Comparison of ENCODE assay signal across 23 cellular contexts in genomic region chr16:89548344-89549006, GRCh38. TPM values are rescaled to one million over a fixed set of nuclear protein-coding genes. Genes with fewer than 3 reads are reported as not detected.
DNase-seq lines count a peak whose midpoint lies in the region; ATAC-seq and TF ChIP-seq lines count a peak whose summit lies in the region.
"Had no signal": no experiment of that assay in that cellular context is flagged by ENCODE, and none has a peak within 500 bp of the region (broad histone marks: within the 10 kb centered on the region; RNA-seq: fewer than 3 reads in every experiment).

No MANE protein-coding gene starts in this region.

- no peak overlapping the region for H3K4me3 Mint-ChIP-seq in MCF 10A (ENCODE audit: unreplicated experiment)
- H3K4me3 Mint-ChIP-seq in activated naive CD8-positive, alpha-beta T cell treated with anti-CD3 and anti-CD28 coated beads for 36 hours, result peak overlapping the region; percentile 46
- H3K4me3 Mint-ChIP-seq in stimulated activated naive B cell treated with anti-CD40 and anti-IgM and Interleukin-4, amounts not matched to agents 10 μg/mL and 1 μg/mL and 100 μg/mL, for 72 hours, result no peak overlapping the region

- dilution Hi-C loops in mammary epithelial cell (cut with HindIII; ENCODE audit: low sequenced_read_pairs), result loop anchor here (5.0 kb wide), 1 partner anchor 41 kb away; the partner anchor contains the start of gene SPG7

- intact Hi-C loops in MCF 10A (cut with micrococcal nuclease) (no loop called here), mammary epithelial cell (cut with micrococcal nuclease) (no loop called here), OCI-LY7 (cut with micrococcal nuclease; ENCODE audit: unreplicated experiment) (no loop called here)

- no peaks in the 10 kb centered on the region for H3K79me2 ChIP-seq in mammary epithelial cell (ENCODE audit: insufficient read depth, low read length)
- H3K79me2 ChIP-seq in OCI-LY7 (ENCODE audit: insufficient read depth, low read depth, low read length), result no peaks in the 10 kb centered on the region

- H3K27me3 ChIP-seq in mammary epithelial cell (ENCODE audit: insufficient read depth, low read length), result no peaks in the 10 kb centered on the region
- H3K27me3 ChIP-seq: neutrophil had no signal

- POLR2A ChIA-PET in MCF 10A (lab: Yijun Ruan, JAX), result interaction anchor here (0.5 to 2.1 kb wide), 2 partner anchors 10 to 267 kb away, joined by 3 to 7 read pairs; no protein-coding TSS in a partner anchor
- POLR2A ChIA-PET in OCI-LY7 (lab: Charles Lee), result interaction anchor here (1.5 kb wide), 1 partner anchor 23 kb away, joined by 7 read pairs; no protein-coding TSS in a partner anchor

- H3K36me3 Mint-ChIP-seq in MCF 10A (ENCODE audit: insufficient read depth, unreplicated experiment), result peaks cover 49% of the 10 kb centered on the region
- H3K36me3 Mint-ChIP-seq in activated naive CD8-positive, alpha-beta T cell treated with anti-CD3 and anti-CD28 coated beads for 36 hours, result peaks cover 19% of the 10 kb centered on the region
- H3K36me3 Mint-ChIP-seq in stimulated activated naive B cell treated with anti-CD40 and anti-IgM and Interleukin-4, amounts not matched to agents 10 μg/mL and 1 μg/mL and 100 μg/mL, for 72 hours, result peaks cover 63 to 69% of the 10 kb centered on the region in 2 donors

- peaks cover 26% of the 10 kb centered on the region for H3K36me3 ChIP-seq in mammary epithelial cell (ENCODE audit: insufficient read depth, low read length)
- peaks cover 48% of the 10 kb centered on the region; the same call in 1 of the 2 replicates for H3K36me3 ChIP-seq in OCI-LY7 (ENCODE audit: insufficient read depth, low read length)

- in situ Hi-C loops in mammary epithelial cell (cut with MboI; ENCODE audit: low sequenced_read_pairs in 2 of 2), result no loop called here

- CTCF ChIA-PET in MCF 10A (lab: Yijun Ruan, JAX) (no interaction called here), mammary epithelial cell (lab: Charles Lee; ENCODE audit: low non-redundant PET) (interaction anchor here (0.6 kb wide), 1 partner anchor 39 kb away, joined by 6 read pairs; no protein-coding TSS in a partner anchor), OCI-LY7 (lab: Charles Lee; ENCODE audit: unreplicated experiment) (no interaction called here)

- no peaks in the 10 kb centered on the region for H3K9me3 Mint-ChIP-seq in MCF 10A (ENCODE audit: unreplicated experiment)
- H3K9me3 Mint-ChIP-seq in activated naive CD8-positive, alpha-beta T cell treated with anti-CD3 and anti-CD28 coated beads for 36 hours, result no peaks in the 10 kb centered on the region
- no peaks in the 10 kb centered on the region for H3K9me3 Mint-ChIP-seq in stimulated activated naive B cell treated with anti-CD40 and anti-IgM and Interleukin-4, amounts not matched to agents 10 μg/mL and 1 μg/mL and 100 μg/mL, for 72 hours

- H4K20me1 ChIP-seq in mammary epithelial cell (ENCODE audit: insufficient read depth, low read length) (no peaks in the 10 kb centered on the region), OCI-LY7 (ENCODE audit: insufficient read depth, low read length) (no peaks in the 10 kb centered on the region)

- DNase-seq in MCF 10A (ENCODE audit: unreplicated experiment) (no peak), mammary epithelial cell (no peak), OCI-LY7 (ENCODE audit: low spot score) (no peak), SW480 (ENCODE audit: low spot score) (no peak), medulla oblongata (ENCODE audit: extremely low spot score) (no peak)
- no peak for DNase-seq in activated naive CD8-positive, alpha-beta T cell treated with anti-CD3 and anti-CD28 coated beads for 36 hours
- no peak for DNase-seq in stimulated activated naive B cell treated with anti-CD40 and anti-IgM and Interleukin-4, amounts not matched to agents 10 μg/mL and 1 μg/mL and 100 μg/mL, for 72 hours
- DNase-seq: anterior cingulate cortex; caudate nucleus; COR-L47; dermis blood vessel endothelial cell; KBM-7; left ventricle myocardium inferior; MV-4-11; NCI-H1694 treated with DMSO at 0.1 percent for 48 hours; NCI-H2227 treated with DMSO at 0.1 percent for 48 hours; SK-N-SH; stimulated activated CD4-positive, alpha-beta T cell treated with anti-CD3 and anti-CD28 coated beads, Interleukin-2, amount 100 ng/mL, for 24 hours; trophoblast cell had no signal

- peak; percentile 83 to 86 for ATAC-seq in stimulated activated naive B cell treated with anti-CD40 and anti-IgM and Interleukin-4, amounts not matched to agents 10 μg/mL and 1 μg/mL and 100 μg/mL, for 72 hours (replicated peaks)
- no peak for ATAC-seq in SK-N-SH treated with all-trans-retinoic acid at 6 μM for 48 hours

- H3K4me3 ChIP-seq in mammary epithelial cell (replicated peaks in 1 of 3; ENCODE audit: insufficient read depth in 1 of 3, low read depth in 2 of 3, low read length in 3 of 3), result no peak overlapping the region
- H3K4me3 ChIP-seq in OCI-LY7 (ENCODE audit: low read depth, low read length, poor library complexity, severe bottlenecking), result no peak overlapping the region
- H3K4me3 ChIP-seq: HAP-1, left ventricle myocardium inferior, skin epidermis had no signal

- TF ChIP-seq CTCF in MCF 10A (IDR thresholded peaks at IDR 0.05; ENCODE audit: unreplicated experiment) (no peak), mammary epithelial cell (conservative IDR thresholded peaks at IDR 0.05 in 1 of 2, IDR thresholded peaks at IDR 0.05 in 1 of 2; ENCODE audit: extremely low read depth in 1 of 2, insufficient read depth in 1 of 2, low read depth in 1 of 2, low read length in 2 of 2) (no peak), OCI-LY7 (conservative IDR thresholded peaks at IDR 0.05; ENCODE audit: low read length) (no peak)

- no peaks in the 10 kb centered on the region for H3K9me3 ChIP-seq in mammary epithelial cell (replicated peaks; ENCODE audit: insufficient read depth, low read length)
- no peaks in the 10 kb centered on the region for H3K9me3 ChIP-seq in OCI-LY7 (ENCODE audit: low read length)
- H3K9me3 ChIP-seq: HAP-1, left ventricle myocardium inferior, neutrophil, SK-N-SH had no signal

- H3K4me1 ChIP-seq in mammary epithelial cell (ENCODE audit: insufficient read depth, low read length), result no peaks in the 10 kb centered on the region
- H3K4me1 ChIP-seq in OCI-LY7 (ENCODE audit: insufficient read depth, low read length, poor library complexity, severe bottlenecking), result peaks cover 4% of the 10 kb centered on the region
- H3K4me1 ChIP-seq: HAP-1, left ventricle myocardium inferior had no signal

- H2AFZ ChIP-seq in mammary epithelial cell (ENCODE audit: low read depth, low read length), result no peak overlapping the region
- H2AFZ ChIP-seq in OCI-LY7 (ENCODE audit: low read length), result no peak overlapping the region

- whole genome bisulfite sequencing in mammary epithelial cell (ENCODE audit: low coverage, missing lambda C conversion rate), result 84% methylated on average over 17 of the region's 28 CpGs

- H3K9me2 ChIP-seq in OCI-LY7 (ENCODE audit: insufficient read depth, low read length), result no peaks in the 10 kb centered on the region
- H3K9me2 ChIP-seq: SK-N-SH had no signal

- no peak overlapping the region for H3K9ac ChIP-seq in mammary epithelial cell (ENCODE audit: insufficient read depth, low read length)
- H3K9ac ChIP-seq: SK-N-SH had no signal

- H3K27ac ChIP-seq in mammary epithelial cell (ENCODE audit: insufficient read depth, low read depth, low read length) (no peak overlapping the region), OCI-LY7 (ENCODE audit: low read depth, low read length, poor library complexity, severe bottlenecking) (peak overlapping the region; percentile 27)
- H3K27ac ChIP-seq: left ventricle myocardium inferior, neutrophil, skin epidermis had no signal

- no peaks in the 10 kb centered on the region for H3K27me3 Mint-ChIP-seq in MCF 10A (ENCODE audit: insufficient read depth, unreplicated experiment)
- no peaks in the 10 kb centered on the region for H3K27me3 Mint-ChIP-seq in activated naive CD8-positive, alpha-beta T cell treated with anti-CD3 and anti-CD28 coated beads for 36 hours
- no peaks in the 10 kb centered on the region for H3K27me3 Mint-ChIP-seq in stimulated activated naive B cell treated with anti-CD40 and anti-IgM and Interleukin-4, amounts not matched to agents 10 μg/mL and 1 μg/mL and 100 μg/mL, for 72 hours

- TSS peak; percentile 16 for BruUV-seq in MCF 10A (replicated peaks; lab: Mats Ljungman, UMichigan)
- BruUV-seq in mammary epithelial cell (replicated peaks; lab: Mats Ljungman, UMichigan), result no TSS peak
- BruUV-seq in OCI-LY7 (replicated peaks; lab: Mats Ljungman, UMichigan), result TSS peak; percentile 39

- H3K27ac Mint-ChIP-seq in MCF 10A (ENCODE audit: low read depth, unreplicated experiment), result no peak overlapping the region
- peak overlapping the region; percentile 82 for H3K27ac Mint-ChIP-seq in activated naive CD8-positive, alpha-beta T cell treated with anti-CD3 and anti-CD28 coated beads for 36 hours
- no peak overlapping the region for H3K27ac Mint-ChIP-seq in stimulated activated naive B cell treated with anti-CD40 and anti-IgM and Interleukin-4, amounts not matched to agents 10 μg/mL and 1 μg/mL and 100 μg/mL, for 72 hours

- H3K4me2 ChIP-seq in mammary epithelial cell (ENCODE audit: insufficient read depth, low read depth, low read length) (no peak overlapping the region), OCI-LY7 (ENCODE audit: low read length) (no peak overlapping the region)
- H3K4me2 ChIP-seq: SK-N-SH had no signal

- no peaks in the 10 kb centered on the region for H3K4me1 Mint-ChIP-seq in MCF 10A (ENCODE audit: insufficient read depth, unreplicated experiment)
- peaks cover 24% of the 10 kb centered on the region for H3K4me1 Mint-ChIP-seq in activated naive CD8-positive, alpha-beta T cell treated with anti-CD3 and anti-CD28 coated beads for 36 hours
- H3K4me1 Mint-ChIP-seq in stimulated activated naive B cell treated with anti-CD40 and anti-IgM and Interleukin-4, amounts not matched to agents 10 μg/mL and 1 μg/mL and 100 μg/mL, for 72 hours, result peaks cover 17 to 32% of the 10 kb centered on the region in 2 donors

RNA-seq across cellular contexts. Expression of gene RPL13, which starts 12.0 kb away (rescaled TPM):
- total RNA-seq in MCF 10A (2022) (3,133 and 3,148 TPM in 2 replicates), mammary epithelial cell (1,000 to 10,000 TPM; 1,876 to 2,450 TPM), OCI-LY7 (2022) (2,903 and 2,928 TPM in 2 replicates)
- polyA plus RNA-seq in mammary epithelial cell, result 2,937 TPM
- polyA minus RNA-seq in mammary epithelial cell, result 730 TPM
- 7,440 and 9,791 TPM in 2 replicates for total RNA-seq in OCI-LY7 (2014; rRNA removed; shearing (Covaris generic))
- 1,000 to 10,000 TPM; 2,814 to 2,845 TPM for total RNA-seq in activated naive CD8-positive, alpha-beta T cell treated with anti-CD3 and anti-CD28 coated beads for 36 hours

RNA-seq across cellular contexts. Expression of gene CPNE7, which starts 27.1 kb away (rescaled TPM):
- total RNA-seq in MCF 10A (2022), result 86.8 and 92.4 TPM in 2 replicates
- 1 to 10 TPM in 1 of 2 donors, not detected in 1; 2.1 TPM for total RNA-seq in mammary epithelial cell
- polyA plus RNA-seq in mammary epithelial cell, result 1.2 TPM
- 18.1 TPM for polyA minus RNA-seq in mammary epithelial cell
- 0.33 TPM in 1 of 2 replicates, not detected in the other for total RNA-seq in OCI-LY7 (2014; rRNA removed; shearing (Covaris generic))
- 0.83 TPM in 1 of 2 replicates, not detected in the other for total RNA-seq in OCI-LY7 (2022)
- total RNA-seq in activated naive CD8-positive, alpha-beta T cell treated with anti-CD3 and anti-CD28 coated beads for 36 hours, result 1 to 10 TPM; 5.7 to 6.0 TPM
- total RNA-seq: left ventricle myocardium inferior had no signal

RNA-seq across cellular contexts. Expression of gene SPG7, which starts 40.3 kb away (rescaled TPM):
- total RNA-seq in MCF 10A (2022) (82.4 and 92.3 TPM in 2 replicates), mammary epithelial cell (100 to 1,000 TPM in 1 of 2 donors, 10 to 100 TPM in 1; 91.9 to 102 TPM), OCI-LY7 (2022) (106 and 121 TPM in 2 replicates)
- 49.6 TPM for polyA plus RNA-seq in mammary epithelial cell
- polyA minus RNA-seq in mammary epithelial cell, result 86.2 TPM
- total RNA-seq in OCI-LY7 (2014; rRNA removed; shearing (Covaris generic)), result 77.6 and 92.7 TPM in 2 replicates
- total RNA-seq in activated naive CD8-positive, alpha-beta T cell treated with anti-CD3 and anti-CD28 coated beads for 36 hours, result 10 to 100 TPM; 63.1 to 76.7 TPM

RNA-seq across cellular contexts. Expression of gene ANKRD11, which starts 58.1 kb away (rescaled TPM):
- total RNA-seq in MCF 10A (2022) (218 and 237 TPM in 2 replicates), mammary epithelial cell (100 to 1,000 TPM in 1 of 2 donors, 10 to 100 TPM in 1; 97.4 to 224 TPM), OCI-LY7 (2022) (247 and 251 TPM in 2 replicates)
- polyA plus RNA-seq in mammary epithelial cell, result 48.1 TPM
- 113 TPM for polyA minus RNA-seq in mammary epithelial cell
- total RNA-seq in OCI-LY7 (2014; rRNA removed; shearing (Covaris generic)), result 87.0 and 89.1 TPM in 2 replicates
- total RNA-seq in activated naive CD8-positive, alpha-beta T cell treated with anti-CD3 and anti-CD28 coated beads for 36 hours, result 100 to 1,000 TPM; 129 to 142 TPM

Comparison
In these comparisons a context has a peak if more than half of its experiments do, and no peak if none do; other contexts are left out.
1. RNA of gene CPNE7, which starts 27.1 kb away (total RNA-seq): 86.8 to 92.4 TPM in MCF 10A; 5.7 to 6.0 TPM in activated naive CD8-positive, alpha-beta T cell treated with anti-CD3 and anti-CD28 coated beads for 36 hours, 2.1 TPM in mammary epithelial cell and 0.33 to 0.83 TPM in OCI-LY7; every median in the first group is over 10 times any median in the second.